Comparison of ENCODE assay signal across 10 cellular contexts in the genomic region with DNA sequence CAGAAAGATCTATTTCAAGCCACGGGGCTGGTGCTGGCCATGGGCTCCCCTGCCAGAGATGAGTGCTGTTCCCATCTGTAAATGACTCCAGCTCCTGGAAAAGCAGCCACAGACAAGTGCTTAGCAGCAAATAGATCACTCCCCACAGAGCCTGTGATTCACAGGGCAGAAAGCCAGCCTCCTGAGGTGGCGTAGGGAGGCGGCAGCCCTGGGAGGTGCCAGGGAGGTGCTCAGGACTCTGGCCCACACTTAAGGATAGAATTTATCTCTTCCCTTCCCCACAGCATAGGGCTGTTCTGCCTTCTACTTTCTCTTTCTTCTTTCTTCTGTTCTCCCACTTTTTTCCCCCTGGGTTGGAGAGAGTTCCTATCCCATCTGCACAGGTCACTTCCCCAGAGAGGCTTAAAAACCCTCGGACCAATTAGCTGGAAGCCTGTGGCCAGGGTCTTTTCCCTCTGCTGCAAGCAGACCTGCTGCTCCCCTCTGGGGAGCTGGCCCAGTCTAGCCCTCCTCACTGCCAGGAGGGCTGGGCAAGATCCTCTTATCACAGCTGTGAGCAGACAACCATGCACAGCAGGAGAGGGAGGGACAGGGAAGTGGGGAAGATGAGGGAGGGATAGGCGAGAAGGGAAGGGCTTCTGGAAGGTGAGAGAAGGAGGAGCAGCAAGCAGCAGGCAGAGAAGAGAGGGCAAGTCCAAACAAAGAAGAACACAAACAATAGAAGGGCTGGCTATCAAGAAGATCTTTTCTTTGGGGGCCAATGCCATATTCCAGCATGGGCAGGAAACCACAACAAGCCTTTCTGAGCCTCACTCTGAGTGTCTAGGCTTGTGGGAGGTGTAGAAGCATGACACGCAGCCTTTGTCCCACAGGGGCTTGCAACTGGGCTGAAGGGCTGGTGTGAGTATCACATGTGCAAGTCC. TPM values are rescaled to one million over a fixed set of nuclear protein-coding genes. Genes with fewer than 3 reads are reported as not detected.
DNase-seq lines count a peak whose midpoint lies in the region; FAIRE-seq and TF ChIP-seq lines count a peak whose summit lies in the region.
"Had no signal": no experiment of that assay in that cellular context is flagged by ENCODE, and none has a peak within 500 bp of the region (broad histone marks: within the 10 kb centered on the region; RNA-seq: fewer than 3 reads in every experiment).

No MANE protein-coding gene starts in this region.

- intact Hi-C loops in left ventricle myocardium inferior (cut with micrococcal nuclease), result no loop called here

- DNase-seq in HK-2 (ENCODE audit: unreplicated experiment) (peak; percentile 29), RWPE1 (ENCODE audit: low spot score) (peak; percentile 75), left ventricle myocardium inferior (peak; percentile 67), small intestine (peak; percentile 2), GM19239 (ENCODE audit: insufficient read length, low spot score) (no peak), HuH-7.5 (ENCODE audit: low spot score) (no peak)
- DNase-seq in NK-92 treated with Interleukin-12 subunit alpha and Interleukin-12 subunit beta, amount 100 ng/mL, for 24 hours (lab: John Stamatoyannopoulos, UW), result no peak
- DNase-seq in activated effector memory CD4-positive, alpha-beta T cell treated with anti-CD3 and anti-CD28 coated beads, Interleukin-2, amount 50 U/mL, for 16 hours, result no peak

- FAIRE-seq in small intestine (lab: Jason Lieb, UNC) (no peak), GM19239 (lab: Jason Lieb, UNC) (no peak)
- FAIRE-seq: GM18507 had no signal

- no peaks in the 10 kb centered on the region for H3K27me3 ChIP-seq in left ventricle myocardium inferior (ENCODE audit: low read depth)
- no peaks in the 10 kb centered on the region for H3K27me3 ChIP-seq in small intestine (ENCODE audit: control insufficient read depth in 2 of 2, insufficient read depth in 2 of 2, low read length in 2 of 2)

- H3K36me3 ChIP-seq in left ventricle myocardium inferior, result no peaks in the 10 kb centered on the region
- no peaks in the 10 kb centered on the region for H3K36me3 ChIP-seq in small intestine (ENCODE audit: control insufficient read depth in 2 of 2, insufficient read depth in 2 of 2, low read length in 2 of 2)
- H3K36me3 ChIP-seq: cardiac muscle cell had no signal

- H3K27ac ChIP-seq in RWPE1, result peak overlapping the region; percentile 80
- peak overlapping the region; percentile 79 for H3K27ac ChIP-seq in left ventricle myocardium inferior (replicated peaks)
- no peak overlapping the region for H3K27ac ChIP-seq in small intestine (ENCODE audit: low read depth in 1 of 2, low read length in 1 of 2)
- H3K27ac ChIP-seq: cardiac muscle cell had no signal

- TF ChIP-seq CTCF in RWPE1 (conservative IDR thresholded peaks at IDR 0.05; ENCODE audit: low read depth) (no peak), left ventricle myocardium inferior (IDR thresholded peaks at IDR 0.05; ENCODE audit: borderline replicate concordance) (no peak)

- POLR2A ChIA-PET in RWPE1 (lab: Yijun Ruan, JAX; ENCODE audit: low non-redundant PET), result no interaction called here

- H3K9me3 ChIP-seq in left ventricle myocardium inferior (replicated peaks), result no peaks in the 10 kb centered on the region
- no peaks in the 10 kb centered on the region for H3K9me3 ChIP-seq in small intestine (ENCODE audit: control insufficient read depth, low read depth)

- 18 to 37% (median 30%) methylated on average over 6 of the region's 6 CpGs for WGBS in small intestine, 3 donors

- H3K4me3 ChIP-seq in left ventricle myocardium inferior (no peak overlapping the region), small intestine (ENCODE audit: low read depth in 1 of 2, low read length in 2 of 2) (no peak overlapping the region)
- H3K4me3 ChIP-seq: cardiac muscle cell had no signal

- peaks cover 74% of the 10 kb centered on the region for H3K4me1 ChIP-seq in left ventricle myocardium inferior
- no peaks in the 10 kb centered on the region for H3K4me1 ChIP-seq in small intestine (ENCODE audit: control insufficient read depth in 2 of 2, insufficient read depth in 1 of 2, low read depth in 1 of 2, low read length in 1 of 2)

- CTCF ChIA-PET in RWPE1 (lab: Yijun Ruan, JAX), result interaction anchor here (0.5 to 1.6 kb wide), 2 partner anchors 43 to 185 kb away, joined by 3 to 7 read pairs; no protein-coding TSS in a partner anchor

RNA-seq across cellular contexts. Expression of a gene that starts 41.0 kb away (rescaled TPM):
- 19.2 TPM for total RNA-seq in left ventricle myocardium inferior
- 1 to 10 TPM in 1 of 3 donors, under 1 TPM in 1, not detected in 1; 0.27 to 1.8 TPM for polyA plus RNA-seq in small intestine

Comparison
In these comparisons a context has a peak if more than half of its experiments do, and no peak if none do; other contexts are left out.
1. DNase-seq: peak in HK-2 (single experiment), RWPE1 (single experiment), left ventricle myocardium inferior (single experiment) and small intestine (single experiment); none in NK-92 treated with Interleukin-12 subunit alpha and Interleukin-12 subunit beta, amount 100 ng/mL, for 24 hours (single experiment), GM19239 (single experiment), activated effector memory CD4-positive, alpha-beta T cell treated with anti-CD3 and anti-CD28 coated beads, Interleukin-2, amount 50 U/mL, for 16 hours (single experiment) and HuH-7.5 (single experiment).
2. H3K27ac ChIP-seq: peak in RWPE1 (single experiment) and left ventricle myocardium inferior (single experiment); none in small intestine (0 of 2).